Comparison of ENCODE assay signal across 7 cellular contexts in genomic region chr10:48957361-48957760, GRCh38. TPM values are rescaled to one million over a fixed set of nuclear protein-coding genes. Genes with fewer than 3 reads are reported as not detected.
"Had no signal": no experiment of that assay in that cellular context is flagged by ENCODE, and none has a peak within 500 bp of the region (broad histone marks: within the 10 kb centered on the region; RNA-seq: fewer than 3 reads in every experiment).

No MANE protein-coding gene starts in this region.

- DNase-seq: H9, HCEC 1CT, IMR-90 had no signal

- ATAC-seq: GM23338, K562 had no signal

- H2AFZ ChIP-seq: GM23338 had no signal

- H3K4me3 Mint-ChIP-seq: GM23338, H9 had no signal

- H3K4me3 ChIP-seq: GM23338, K562 had no signal

- H3K4me2 ChIP-seq: GM23338 had no signal

- H3K4me1 Mint-ChIP-seq: GM23338, H9 had no signal

- H3K27ac Mint-ChIP-seq: GM23338, H9 had no signal

RNA-seq across cellular contexts. Expression of gene LRRC18, which starts 17.7 kb away (rescaled TPM):
- total RNA-seq: GM23338, H1, H9, HT-29, IMR-90, K562 had no signal
- polyA plus RNA-seq: GM23338, H1, IMR-90, K562 had no signal
